8 cellular contexts compared by ENCODE assay signal in genomic region chr20:44572551-44573500, GRCh38. TPM values are rescaled to one million over a fixed set of nuclear protein-coding genes. Genes with fewer than 3 reads are reported as not detected.
DNase-seq lines count a peak whose midpoint lies in the region; ATAC-seq and TF ChIP-seq lines count a peak whose summit lies in the region.

No MANE protein-coding gene starts in this region.

- H3K36me3 ChIP-seq in BLaER1 = no peaks in the 10 kb centered on the region

- no peaks in the 10 kb centered on the region for H3K9me3 ChIP-seq in BLaER1

- no peaks in the 10 kb centered on the region for H4K20me1 ChIP-seq in BLaER1

- H3K4me3 ChIP-seq in BLaER1 (no peak overlapping the region), fibroblast of the aortic adventitia (ENCODE audit: low read depth, low read length) (peak overlapping the region; percentile 14)

- no peak for ATAC-seq in GM18502 (IDR thresholded peaks at IDR 0.05; ENCODE audit: poor library complexity, unreplicated experiment)

- H3K27me3 Mint-ChIP-seq in osteocyte (ENCODE audit: unreplicated experiment) = no peaks in the 10 kb centered on the region

- H3K27ac Mint-ChIP-seq in osteocyte (ENCODE audit: unreplicated experiment) = peak overlapping the region; percentile 92

- H3K36me3 Mint-ChIP-seq in osteocyte (ENCODE audit: unreplicated experiment) = no peaks in the 10 kb centered on the region

- peaks cover 48% of the 10 kb centered on the region for H3K4me1 Mint-ChIP-seq in osteocyte (ENCODE audit: unreplicated experiment)

- H3K4me1 ChIP-seq in BLaER1 = peaks cover 58% of the 10 kb centered on the region

- H3K4me2 ChIP-seq in BLaER1 = peak overlapping the region; percentile 69

- H3K4me3 Mint-ChIP-seq in osteocyte (ENCODE audit: unreplicated experiment) = peak overlapping the region; percentile 30

- H3K27ac ChIP-seq in BLaER1 = peak overlapping the region; percentile 61

- H3K27me3 ChIP-seq in BLaER1 = no peaks in the 10 kb centered on the region

- peak overlapping the region; percentile 61 for H3K9ac ChIP-seq in BLaER1

- TF ChIP-seq CTCF in fibroblast of the aortic adventitia (IDR thresholded peaks at IDR 0.05; ENCODE audit: insufficient read depth, low read length) (no peak), osteocyte (IDR thresholded peaks at IDR 0.05) (no peak)

- no peaks in the 10 kb centered on the region for H3K9me3 Mint-ChIP-seq in osteocyte (ENCODE audit: unreplicated experiment)

- peak; percentile 98 for DNase-seq in RPMI7951 (ENCODE audit: low read depth)
- DNase-seq in fibroblast of the aortic adventitia (ENCODE audit: low read depth) = peak; percentile 92
- DNase-seq in osteocyte (ENCODE audit: extremely low spot score, unreplicated experiment) = no peak
- no peak for DNase-seq in activated CD4-positive, alpha-beta T cell treated with anti-CD3 and anti-CD28 coated beads, Interleukin-2, amount 50 U/mL, for 4 hours
- no peak for DNase-seq in iPS-NIHi7 (ENCODE audit: extremely low spot score)
- no peak for DNase-seq in GDM1 (lab: John Stamatoyannopoulos, UW)

RNA-seq across cellular contexts. Expression of gene PKIG, which starts 9.6 kb away (rescaled TPM):
- 90.2 and 97.5 TPM in 2 replicates for total RNA-seq in RPMI7951 (2014; rRNA removed; shearing (Covaris generic))
- total RNA-seq in fibroblast of the aortic adventitia (ENCODE audit: low replicate concordance) (83.2 and 134 TPM in 2 replicates), osteocyte (26.0 and 29.5 TPM in 2 replicates)

RNA-seq across cellular contexts. Expression of gene SERINC3, which starts 51.0 kb away (rescaled TPM):
- total RNA-seq in RPMI7951 (2014; rRNA removed; shearing (Covaris generic)) = 84.7 and 123 TPM in 2 replicates
- total RNA-seq in fibroblast of the aortic adventitia (ENCODE audit: low replicate concordance) (113 and 160 TPM in 2 replicates), osteocyte (121 and 125 TPM in 2 replicates)

Comparison
In these comparisons a context has a peak if more than half of its experiments do, and no peak if none do; other contexts are left out.
1. DNase-seq: peak in RPMI7951 (single experiment) and fibroblast of the aortic adventitia (single experiment); none in osteocyte (single experiment), activated CD4-positive, alpha-beta T cell treated with anti-CD3 and anti-CD28 coated beads, Interleukin-2, amount 50 U/mL, for 4 hours (0 of 2), iPS-NIHi7 (single experiment) and GDM1 (single experiment).